In the genomic region with DNA sequence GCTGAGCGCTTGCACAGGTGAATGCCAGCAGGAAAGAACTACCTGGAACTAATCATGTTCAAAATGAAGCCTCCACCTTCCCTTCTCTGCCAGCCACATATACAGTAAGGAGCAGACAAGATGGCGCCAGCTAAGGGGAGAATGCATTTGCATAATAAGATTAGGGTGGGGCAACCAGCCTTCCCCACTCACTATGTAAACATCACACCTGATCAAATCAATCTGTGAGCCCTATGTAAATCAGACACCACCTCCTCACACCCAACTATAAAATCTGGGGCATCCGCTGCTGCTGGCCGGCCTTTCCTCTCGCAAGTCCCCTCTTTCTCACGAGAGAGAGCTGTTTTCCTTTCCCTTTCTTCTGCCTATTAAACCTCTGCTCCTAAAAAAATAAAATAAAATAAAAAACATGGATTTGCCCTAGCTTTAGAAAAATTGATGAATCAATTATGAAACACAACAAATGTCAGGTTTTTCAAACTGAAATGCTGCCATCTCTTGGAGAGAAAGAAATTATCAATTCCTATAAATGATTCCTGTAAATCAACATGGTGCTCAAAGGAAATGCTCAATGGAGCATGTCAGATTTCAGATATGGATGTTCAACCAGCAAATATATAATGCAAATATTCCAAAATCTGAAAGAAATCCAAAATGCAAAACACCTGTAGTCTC, we compare ENCODE assay signal across 15 cellular contexts.
DNase-seq lines count a peak whose midpoint lies in the region; ATAC-seq and TF ChIP-seq lines count a peak whose summit lies in the region.
"Had no signal": no experiment of that assay in that cellular context is flagged by ENCODE, and none has a peak within 500 bp of the region (broad histone marks: within the 10 kb centered on the region; RNA-seq: fewer than 3 reads in every experiment).

No MANE protein-coding gene starts in this region.

- peaks cover 5% of the 10 kb centered on the region for H3K4me1 ChIP-seq in smooth muscle cell (ENCODE audit: low read depth)

- H3K4me3 ChIP-seq in smooth muscle cell = no peak overlapping the region
- H3K4me3 ChIP-seq: body of pancreas, suprapubic skin had no signal

- no peaks in the 10 kb centered on the region for H3K27me3 ChIP-seq in smooth muscle cell (ENCODE audit: low read depth)
- H3K27me3 ChIP-seq: body of pancreas, suprapubic skin had no signal

- H3K36me3 Mint-ChIP-seq in effector memory CD8-positive, alpha-beta T cell (ENCODE audit: insufficient read depth) = no peaks in the 10 kb centered on the region
- H3K36me3 Mint-ChIP-seq: natural killer cell had no signal

- H3K79me2 ChIP-seq in smooth muscle cell (ENCODE audit: low read depth) = peaks cover 100% of the 10 kb centered on the region

- peak overlapping the region; percentile 9 for H3K27ac ChIP-seq in smooth muscle cell (ENCODE audit: low read depth)
- H3K27ac ChIP-seq: body of pancreas, suprapubic skin had no signal

- TF ChIP-seq CTCF in smooth muscle cell (IDR thresholded peaks at IDR 0.05; ENCODE audit: borderline replicate concordance, insufficient read depth, poor library complexity, severe bottlenecking) = no peak

- H3K9ac ChIP-seq in smooth muscle cell (ENCODE audit: low read depth) = no peak overlapping the region

- H2AFZ ChIP-seq in smooth muscle cell (ENCODE audit: low read depth) = no peak overlapping the region

- H3K9me3 ChIP-seq in smooth muscle cell (replicated peaks; ENCODE audit: low read depth) = no peaks in the 10 kb centered on the region
- H3K9me3 ChIP-seq: body of pancreas, Caco-2, suprapubic skin had no signal

- H3K36me3 ChIP-seq in smooth muscle cell (ENCODE audit: low read depth) = no peaks in the 10 kb centered on the region
- H3K36me3 ChIP-seq: suprapubic skin had no signal

- peaks cover 4% of the 10 kb centered on the region for H3F3A ChIP-seq in smooth muscle cell (ENCODE audit: low read depth)

- peak overlapping the region in 1 of 2 donors; percentile 45 for H3K4me3 Mint-ChIP-seq in effector memory CD8-positive, alpha-beta T cell
- H3K4me3 Mint-ChIP-seq: activated naive CD4-positive, alpha-beta T cell treated with anti-CD3 and anti-CD28 coated beads, Interleukin-2, amount 10 ng/mL, durations not matched to agents 7 days and 5 days; natural killer cell had no signal

- H3K9me3 Mint-ChIP-seq in effector memory CD8-positive, alpha-beta T cell = no peaks in the 10 kb centered on the region
- H3K9me3 Mint-ChIP-seq: activated naive CD4-positive, alpha-beta T cell treated with anti-CD3 and anti-CD28 coated beads, Interleukin-2, amount 10 ng/mL, durations not matched to agents 7 days and 5 days; natural killer cell had no signal

- ATAC-seq in effector memory CD8-positive, alpha-beta T cell (replicated peaks) = peak; percentile 60
- ATAC-seq: body of pancreas, natural killer cell had no signal

- H3K27ac Mint-ChIP-seq in effector memory CD8-positive, alpha-beta T cell = peak overlapping the region; percentile 52 to 72
- H3K27ac Mint-ChIP-seq: activated naive CD4-positive, alpha-beta T cell treated with anti-CD3 and anti-CD28 coated beads, Interleukin-2, amount 10 ng/mL, durations not matched to agents 7 days and 5 days; natural killer cell had no signal

- H3K27me3 Mint-ChIP-seq in effector memory CD8-positive, alpha-beta T cell = no peaks in the 10 kb centered on the region
- H3K27me3 Mint-ChIP-seq: activated naive CD4-positive, alpha-beta T cell treated with anti-CD3 and anti-CD28 coated beads, Interleukin-2, amount 10 ng/mL, durations not matched to agents 7 days and 5 days had no signal

- no peak overlapping the region for H3K4me2 ChIP-seq in smooth muscle cell

- peaks cover 8 to 10% of the 10 kb centered on the region in 2 donors for H3K4me1 Mint-ChIP-seq in effector memory CD8-positive, alpha-beta T cell (ENCODE audit: low read depth in 2 of 2)

- 85% methylated on average over 6 of the region's 6 CpGs for WGBS in smooth muscle cell (ENCODE audit: low lambda C conversion rate)

- DNase-seq in NCI-H82 (lab: John Stamatoyannopoulos, UW) = peak; percentile 70
- DNase-seq in NCI-H82 treated with DMSO at 0.1 percent for 48 hours (lab: John Stamatoyannopoulos, UW; ENCODE audit: unreplicated experiment) = no peak
- DNase-seq in NCI-H526 (lab: John Stamatoyannopoulos, UW) = peak; percentile 22 to 25
- no peak for DNase-seq in effector memory CD8-positive, alpha-beta T cell
- no peak for DNase-seq in smooth muscle cell (lab: John Stamatoyannopoulos, UW; ENCODE audit: unreplicated experiment)
- no peak for DNase-seq in DMS53 treated with DMSO at 0.1 percent for 48 hours (lab: John Stamatoyannopoulos, UW; ENCODE audit: unreplicated experiment)
- no peak for DNase-seq in NCI-H2029 (lab: John Stamatoyannopoulos, UW)
- no peak for DNase-seq in activated CD4-positive, alpha-beta T cell treated with anti-CD3 and anti-CD28 coated beads for 48 hours
- DNase-seq: ACHN; activated naive CD4-positive, alpha-beta T cell treated with anti-CD3 and anti-CD28 coated beads, Interleukin-2, amount 10 ng/mL, durations not matched to agents 7 days and 5 days; body of pancreas; Caco-2; natural killer cell; SW 1271 had no signal

- H4K20me1 ChIP-seq in smooth muscle cell (ENCODE audit: low read depth) = peaks cover 86% of the 10 kb centered on the region

Comparison
In these comparisons a context has a peak if more than half of its experiments do, and no peak if none do; other contexts are left out.
1. DNase-seq: peak in NCI-H82 (single experiment) and NCI-H526 (2 of 2); none in NCI-H82 treated with DMSO at 0.1 percent for 48 hours (single experiment), effector memory CD8-positive, alpha-beta T cell (0 of 3), smooth muscle cell (single experiment), DMS53 treated with DMSO at 0.1 percent for 48 hours (single experiment), NCI-H2029 (single experiment) and activated CD4-positive, alpha-beta T cell treated with anti-CD3 and anti-CD28 coated beads for 48 hours (single experiment).